25 cellular contexts compared by ENCODE assay signal in genomic region chr13:23279321-23279720, GRCh38.
"Had no signal": no experiment of that assay in that cellular context is flagged by ENCODE, and none has a peak within 500 bp of the region (broad histone marks: within the 10 kb centered on the region; RNA-seq: fewer than 3 reads in every experiment).

No MANE protein-coding gene starts in this region.

- FAIRE-seq: endometrium, kidney had no signal

- DNase-seq: colonic mucosa; effector memory CD8-positive, alpha-beta T cell; erythroblast; esophagus squamous epithelium; foreskin fibroblast; gastrocnemius medialis; head of caudate nucleus; kidney; mucosa of descending colon; naive B cell; sigmoid colon; stimulated activated CD4-positive, alpha-beta T cell treated with anti-CD3 and anti-CD28 coated beads, Interleukin-2, amount 100 ng/mL, for 24 hours; stimulated activated CD4-positive, alpha-beta T cell treated with anti-CD3 and anti-CD28 coated beads, Interleukin-4, amount 100 ng/mL, for 24 hours; stimulated activated naive CD8-positive, alpha-beta T cell treated with anti-CD3 and anti-CD28 coated beads, Interleukin-15, Interleukin-2, amounts not matched to agents 100 U/mL and 50 U/mL, for 24 hours; substantia nigra; testis; tibial artery had no signal

- H3K79me2 ChIP-seq: parathyroid adenoma had no signal

- H3K9me3 ChIP-seq: colonic mucosa, esophagus squamous epithelium, gastrocnemius medialis, mucosa of descending colon, neutrophil, right atrium auricular region, sigmoid colon, testis, tibial artery had no signal

- H3K27ac ChIP-seq: colonic mucosa, esophagus squamous epithelium, gastrocnemius medialis, neutrophil, parathyroid adenoma, right atrium auricular region, sigmoid colon, testis, tibial artery had no signal

- H3K27me3 ChIP-seq: colonic mucosa, esophagus squamous epithelium, gastrocnemius medialis, neutrophil, right atrium auricular region, sigmoid colon, testis, tibial artery had no signal

- H3K36me3 ChIP-seq: colonic mucosa, esophagus squamous epithelium, neutrophil, sigmoid colon, tibial artery had no signal

- ATAC-seq: effector memory CD8-positive, alpha-beta T cell; gastrocnemius medialis; left lobe of liver; mucosa of descending colon; natural killer cell treated with Interleukin-12 subunit alpha and Interleukin-12 subunit beta and Interleukin-15 and Interleukin-18, amount 100 ng/mL, for 72 hours; stimulated activated memory B cell treated with anti-CD40 and anti-IgM and Interleukin-4, amounts not matched to agents 10 μg/mL and 1 μg/mL and 100 μg/mL, for 72 hours; stimulated activated naive CD8-positive, alpha-beta T cell treated with anti-CD3 and anti-CD28 coated beads, Interleukin-15, Interleukin-2, amounts not matched to agents 100 U/mL and 50 U/mL, for 24 hours had no signal

- H3K4me3 ChIP-seq: colonic mucosa, esophagus squamous epithelium, gastrocnemius medialis, lung, mucosa of descending colon, right atrium auricular region, sigmoid colon, testis, tibial artery had no signal

- H2AFZ ChIP-seq: parathyroid adenoma had no signal

- H3K9ac ChIP-seq: parathyroid adenoma had no signal

- H3K4me1 ChIP-seq: colonic mucosa, esophagus squamous epithelium, gastrocnemius medialis, parathyroid adenoma, right atrium auricular region, sigmoid colon, testis, tibial artery had no signal
